Comparison of ENCODE assay signal across 9 cellular contexts in genomic region chr12:96249196-96250118, GRCh38. TPM values are rescaled to one million over a fixed set of nuclear protein-coding genes. Genes with fewer than 3 reads are reported as not detected.
DNase-seq lines count a peak whose midpoint lies in the region; ATAC-seq, FAIRE-seq and TF ChIP-seq lines count a peak whose summit lies in the region.
"Had no signal": no experiment of that assay in that cellular context is flagged by ENCODE, and none has a peak within 500 bp of the region (broad histone marks: within the 10 kb centered on the region; RNA-seq: fewer than 3 reads in every experiment).

No MANE protein-coding gene starts in this region.

- H3K27me3 Mint-ChIP-seq in astrocyte (ENCODE audit: low read depth, unreplicated experiment), result no peaks in the 10 kb centered on the region

- H4K20me1 ChIP-seq in SK-N-SH (ENCODE audit: insufficient read depth) (peaks cover 93% of the 10 kb centered on the region), astrocyte (ENCODE audit: insufficient read depth, low read length) (peaks cover 92% of the 10 kb centered on the region), Karpas-422 (ENCODE audit: insufficient read depth, low read depth, low read length) (no peaks in the 10 kb centered on the region)

- TF ChIP-seq EP300 in SK-N-SH (IDR thresholded peaks at IDR 0.05; ENCODE audit: borderline replicate concordance in 1 of 2, low read depth in 1 of 2, low read length in 1 of 2), result no peak
- TF ChIP-seq EP300 in stomach (IDR thresholded peaks at IDR 0.05), result no peak

- DNase-seq in SK-N-SH, result peak; percentile 35
- peak; percentile 47 for DNase-seq in astrocyte (ENCODE audit: low read depth)
- peak; percentile 12 for DNase-seq in kidney tubule cell (ENCODE audit: low spot score)
- DNase-seq in stomach, result no peak
- DNase-seq in NK-92 treated with Interleukin-12 subunit alpha and Interleukin-12 subunit beta, amount 100 ng/mL, for 24 hours (lab: John Stamatoyannopoulos, UW), result no peak
- DNase-seq in AML-193 (lab: John Stamatoyannopoulos, UW), result no peak
- DNase-seq in Karpas-422, result no peak
- DNase-seq: NCI-H510A treated with DMSO at 0.1 percent for 48 hours had no signal

- CTCF ChIA-PET in SK-N-SH (lab: Yijun Ruan, JAX), result interaction anchor here (1.2 to 3.1 kb wide), 2 partner anchors 10 to 12 kb away, joined by 3 to 15 read pairs; no protein-coding TSS in a partner anchor

- peak overlapping the region; percentile 20 for H3K4me3 Mint-ChIP-seq in astrocyte (ENCODE audit: unreplicated experiment)

- H3K4me2 ChIP-seq in SK-N-SH (no peak overlapping the region), astrocyte (ENCODE audit: low read length) (no peak overlapping the region), Karpas-422 (ENCODE audit: low read depth, low read length, poor library complexity, severe bottlenecking) (no peak overlapping the region)

- H3K79me2 ChIP-seq in SK-N-SH (ENCODE audit: insufficient read depth), result peaks cover 100% of the 10 kb centered on the region
- H3K79me2 ChIP-seq in astrocyte (ENCODE audit: insufficient read depth, low read length), result peaks cover 99% of the 10 kb centered on the region
- H3K79me2 ChIP-seq in Karpas-422 (ENCODE audit: low read length), result no peaks in the 10 kb centered on the region

- no peak overlapping the region for H3K4me3 ChIP-seq in SK-N-SH (ENCODE audit: low read depth in 2 of 2, low read length in 1 of 2)
- no peak overlapping the region for H3K4me3 ChIP-seq in astrocyte (ENCODE audit: insufficient read depth, low read depth, low read length)
- no peak overlapping the region for H3K4me3 ChIP-seq in stomach
- H3K4me3 ChIP-seq in Karpas-422 (ENCODE audit: low read length), result no peak overlapping the region

- H3F3A ChIP-seq in SK-N-SH (replicated peaks; ENCODE audit: insufficient read depth), result no peaks in the 10 kb centered on the region

- no peaks in the 10 kb centered on the region for H3K27me3 ChIP-seq in SK-N-SH (ENCODE audit: insufficient read depth)
- H3K27me3 ChIP-seq in astrocyte (ENCODE audit: insufficient read depth, low read length), result no peaks in the 10 kb centered on the region
- H3K27me3 ChIP-seq in stomach, result no peaks in the 10 kb centered on the region
- H3K27me3 ChIP-seq in Karpas-422 (ENCODE audit: low read length), result no peaks in the 10 kb centered on the region

- H3K27ac Mint-ChIP-seq in astrocyte (ENCODE audit: unreplicated experiment), result peak overlapping the region; percentile 63

- H3K36me3 ChIP-seq in SK-N-SH (replicated peaks in 1 of 2; ENCODE audit: control insufficient read depth in 1 of 2, insufficient read depth in 2 of 2, low read length in 1 of 2) (peaks cover 33 to 63% of the 10 kb centered on the region in 2 experiments), astrocyte (ENCODE audit: insufficient read depth, low read length) (peaks cover 50% of the 10 kb centered on the region), stomach (peaks cover 16 to 59% (median 50%) of the 10 kb centered on the region in 4 donors), Karpas-422 (ENCODE audit: insufficient read depth, low read length) (no peaks in the 10 kb centered on the region)

- WGBS in SK-N-SH (ENCODE audit: low lambda C conversion rate), result 86% methylated on average over 10 of the region's 16 CpGs
- WGBS in stomach, 5 donors, result 82 to 90% (median 84%) methylated on average over 9 to 16 of the region's 16 CpGs

- H2AFZ ChIP-seq in SK-N-SH (ENCODE audit: low read depth) (no peak overlapping the region), astrocyte (ENCODE audit: low read depth, low read length) (no peak overlapping the region), Karpas-422 (ENCODE audit: low read length) (no peak overlapping the region)

- H3K9me2 ChIP-seq in SK-N-SH (no peaks in the 10 kb centered on the region), Karpas-422 (replicated peaks; ENCODE audit: insufficient read depth, low read length) (no peaks in the 10 kb centered on the region)

- no peak for TF ChIP-seq POLR2A in stomach (IDR thresholded peaks at IDR 0.05)

- TF ChIP-seq RAD21 in SK-N-SH (IDR thresholded peaks at IDR 0.05; ENCODE audit: low read length), result no peak

- H3K9ac ChIP-seq in SK-N-SH (no peak overlapping the region), astrocyte (ENCODE audit: low read length) (no peak overlapping the region), Karpas-422 (ENCODE audit: low read length) (no peak overlapping the region)

- intact Hi-C loops in stomach (cut with DNase I; ENCODE audit: low total_unique reads), result no loop called here

- peaks cover 55% of the 10 kb centered on the region for H3K36me3 Mint-ChIP-seq in astrocyte (ENCODE audit: low read depth, unreplicated experiment)

- no peaks in the 10 kb centered on the region for H3K9me3 ChIP-seq in SK-N-SH
- no peaks in the 10 kb centered on the region for H3K9me3 ChIP-seq in astrocyte (ENCODE audit: insufficient read depth, low read depth, low read length)
- no peaks in the 10 kb centered on the region for H3K9me3 ChIP-seq in stomach
- no peaks in the 10 kb centered on the region for H3K9me3 ChIP-seq in Karpas-422 (ENCODE audit: low read length)

- H3K4me1 ChIP-seq in SK-N-SH (ENCODE audit: control insufficient read depth in 1 of 2, insufficient read depth in 2 of 2, low read depth in 1 of 2, low read length in 1 of 2) (peaks cover 7 to 19% of the 10 kb centered on the region in 2 experiments; a peak in 2 of 4 replicates), astrocyte (ENCODE audit: insufficient read depth, low read length) (peaks cover 8% of the 10 kb centered on the region), stomach (peaks cover 3 to 24% (median 8%) of the 10 kb centered on the region in 4 donors), Karpas-422 (ENCODE audit: low read length) (no peaks in the 10 kb centered on the region)

- ATAC-seq in SK-N-SH treated with all-trans-retinoic acid at 6 μM for 48 hours, result no peak; the same call in 1 of the 3 replicates

- H3K9me3 Mint-ChIP-seq in astrocyte (ENCODE audit: unreplicated experiment), result no peaks in the 10 kb centered on the region

- no peak for FAIRE-seq in astrocyte (lab: Jason Lieb, UNC)

- H3K27ac ChIP-seq in SK-N-SH (ENCODE audit: low read depth in 2 of 2, low read length in 1 of 2), result peak overlapping the region in 1 of 2 experiments; percentile 25; a peak in 1 of 4 replicates
- H3K27ac ChIP-seq in astrocyte (ENCODE audit: low read depth, low read length), result peak overlapping the region; percentile 50
- H3K27ac ChIP-seq in stomach, result peak overlapping the region in 3 of 5 donors; percentile 34 to 69 (median 47)
- H3K27ac ChIP-seq in Karpas-422 (ENCODE audit: low read length), result no peak overlapping the region

- POLR2A ChIA-PET in SK-N-SH (lab: Yijun Ruan, JAX), result no interaction called here

- TF ChIP-seq CTCF in SK-N-SH (IDR thresholded peaks at IDR 0.05), result no peak
- TF ChIP-seq CTCF in astrocyte (IDR thresholded peaks at IDR 0.05; ENCODE audit: insufficient read depth, low read depth, low read length), result no peak
- no peak for TF ChIP-seq CTCF in stomach (IDR thresholded peaks at IDR 0.05)

- H3K4me1 Mint-ChIP-seq in astrocyte (ENCODE audit: low read depth, unreplicated experiment), result peaks cover 26% of the 10 kb centered on the region

TF ChIP-seq in SK-N-SH, 30 proteins besides CTCF, POLR2A, EP300 and RAD21 (continues in another document):
- TF ChIP-seq MXI1 (IDR thresholded peaks at IDR 0.05; ENCODE audit: low read depth, low read length), result no peak
- TF ChIP-seq RFX5 (IDR thresholded peaks at IDR 0.05; ENCODE audit: low read length), result no peak
- no peak for TF ChIP-seq RCOR1 (IDR thresholded peaks at IDR 0.05; ENCODE audit: low read length)
- TF ChIP-seq TCF12 (IDR thresholded peaks at IDR 0.05), result no peak
- no peak for TF ChIP-seq YY1 (IDR thresholded peaks at IDR 0.05; ENCODE audit: low read depth)

TF ChIP-seq in SK-N-SH treated with all-trans-retinoic acid at 6 μM for 48 hours, 23 proteins besides CTCF, POLR2A, EP300 and RAD21 (continues in another document):
- no peak for TF ChIP-seq ISL1 (CRISPR knock-in tag; IDR thresholded peaks at IDR 0.05)
- TF ChIP-seq CSRNP3 (CRISPR knock-in tag; IDR thresholded peaks at IDR 0.05), result no peak
- no peak for TF ChIP-seq ESRRG (CRISPR knock-in tag; IDR thresholded peaks at IDR 0.05)
- no peak for TF ChIP-seq ZNF565 (CRISPR knock-in tag; conservative IDR thresholded peaks at IDR 0.05; ENCODE audit: low read depth)
- no peak for TF ChIP-seq ARNTL (CRISPR knock-in tag; IDR thresholded peaks at IDR 0.05; ENCODE audit: borderline replicate concordance, low read depth)
- no peak for TF ChIP-seq ZFP30 (CRISPR knock-in tag; IDR thresholded peaks at IDR 0.05)
- no peak for TF ChIP-seq POU6F1 (CRISPR knock-in tag; IDR thresholded peaks at IDR 0.05; ENCODE audit: borderline replicate concordance, low read depth)

RNA-seq across cellular contexts. Expression of gene ELK3, which starts 55.3 kb away (rescaled TPM):
- polyA plus RNA-seq in SK-N-SH (2012; rRNA removed) (33.1 and 33.8 TPM in 2 replicates), stomach (10 to 100 TPM in 2 of 3 donors, 1 to 10 TPM in 1; 8.0 to 13.3 (median 12.2) TPM)
- polyA plus RNA-seq in SK-N-SH (2012; cell fraction: cytosol; rRNA removed), result 41.2 and 43.2 TPM in 2 replicates
- 11.3 and 16.9 TPM in 2 replicates for polyA plus RNA-seq in SK-N-SH (2012; cell fraction: nucleus; rRNA removed)
- total RNA-seq in astrocyte (54.8 and 62.7 TPM in 2 replicates), stomach (10 to 100 TPM in 3 of 5 donors, 1 to 10 TPM in 2; 2.2 to 21.7 (median 17.5) TPM)
- total RNA-seq in Karpas-422 (2014; rRNA removed; shearing (Covaris generic); ENCODE audit: low replicate concordance), result 1.2 and 1.8 TPM in 2 replicates

Comparison
In these comparisons a context has a peak if more than half of its experiments do, and no peak if none do; other contexts are left out.
1. DNase-seq: peak in SK-N-SH (single experiment), astrocyte (single experiment) and kidney tubule cell (single experiment); none in stomach (single experiment), NK-92 treated with Interleukin-12 subunit alpha and Interleukin-12 subunit beta, amount 100 ng/mL, for 24 hours (single experiment), AML-193 (0 of 2) and Karpas-422 (single experiment).